Comparison of ENCODE assay signal across 8 cellular contexts in genomic region chr19:46786236-46787039, GRCh38. TPM values are rescaled to one million over a fixed set of nuclear protein-coding genes. Genes with fewer than 3 reads are reported as not detected.
DNase-seq lines count a peak whose midpoint lies in the region; TF ChIP-seq lines count a peak whose summit lies in the region.

No MANE protein-coding gene starts in this region.

- H3K27ac ChIP-seq in prostate gland (peak overlapping the region; percentile 89 to 92), urinary bladder (ENCODE audit: low read depth) (peak overlapping the region; percentile 95)

- TF ChIP-seq CTCF in GM13976 (IDR thresholded peaks at IDR 0.05; ENCODE audit: borderline replicate concordance, control extremely low read depth, extremely low read depth, insufficient read depth, missing control alignments) (no peak), prostate gland (IDR thresholded peaks at IDR 0.05) (no peak)

- DNase-seq in GM13976 (ENCODE audit: low spot score) (peak; percentile 84), HuH-7.5 (ENCODE audit: low spot score) (peak; percentile 59), SKM-1 (lab: John Stamatoyannopoulos, UW; ENCODE audit: unreplicated experiment) (peak; percentile 50), cardiac septum (ENCODE audit: low spot score) (peak; percentile 90), prostate gland (ENCODE audit: low spot score) (peak; percentile 71), COLO829 (ENCODE audit: low spot score) (no peak)
- DNase-seq in activated naive CD4-positive, alpha-beta T cell treated with anti-CD3 and anti-CD28 coated beads, Interleukin-2, amount 50 U/mL, for 16 hours = peak; percentile 82

- H3K36me3 ChIP-seq in prostate gland (no peaks in the 10 kb centered on the region), urinary bladder (ENCODE audit: insufficient read depth) (no peaks in the 10 kb centered on the region)

- TF ChIP-seq POLR2A in prostate gland (IDR thresholded peaks at IDR 0.05) = peak; percentile 34

- WGBS in prostate gland = 5% methylated on average over 20 of the region's 20 CpGs
- 5% methylated on average over 20 of the region's 20 CpGs for WGBS in urinary bladder

- no peaks in the 10 kb centered on the region for H3K9me3 ChIP-seq in prostate gland

- H3K4me1 ChIP-seq in prostate gland (replicated peaks) = peaks cover 13% of the 10 kb centered on the region
- no peaks in the 10 kb centered on the region for H3K4me1 ChIP-seq in urinary bladder (ENCODE audit: insufficient read depth)

- in situ Hi-C loops in GM13976 (cut with MboI; ENCODE audit: low sequenced_read_pairs, unreplicated experiment) = no loop called here

- intact Hi-C loops in cardiac septum (cut with DNase I) (no loop called here), prostate gland (cut with DNase I) (loop anchor here (2.0 to 5.0 kb wide), 2 partner anchors 30 to 44 kb away; no protein-coding TSS in a partner anchor)

- H3K27me3 ChIP-seq in prostate gland (replicated peaks; ENCODE audit: insufficient read depth) = no peaks in the 10 kb centered on the region

- H3K4me3 ChIP-seq in prostate gland (peak overlapping the region; percentile 76 to 93), urinary bladder (ENCODE audit: low read depth, low read length) (peak overlapping the region; percentile 82)

RNA-seq across cellular contexts. Expression of gene SLC1A5, which starts 2.0 kb away (rescaled TPM):
- total RNA-seq in cardiac septum (6.8 TPM), prostate gland (100 to 1,000 TPM; 122 to 214 TPM), urinary bladder (37.1 TPM)
- polyA plus RNA-seq in urinary bladder = 163 TPM

RNA-seq across cellular contexts. Expression of gene STRN4, which starts 40.2 kb away (rescaled TPM):
- 54.2 TPM for total RNA-seq in cardiac septum
- total RNA-seq in prostate gland = 100 to 1,000 TPM in 1 of 2 donors, 10 to 100 TPM in 1; 80.7 to 221 TPM
- total RNA-seq in urinary bladder = 34.5 TPM
- 87.8 TPM for polyA plus RNA-seq in urinary bladder

RNA-seq across cellular contexts. Expression of gene FKRP, which starts 40.6 kb away (rescaled TPM):
- total RNA-seq in cardiac septum (24.2 TPM), prostate gland (10 to 100 TPM; 15.2 to 32.0 TPM), urinary bladder (10.6 TPM)
- polyA plus RNA-seq in urinary bladder = 19.3 TPM
